Comparison of ENCODE assay signal across 8 cellular contexts in the genomic region with DNA sequence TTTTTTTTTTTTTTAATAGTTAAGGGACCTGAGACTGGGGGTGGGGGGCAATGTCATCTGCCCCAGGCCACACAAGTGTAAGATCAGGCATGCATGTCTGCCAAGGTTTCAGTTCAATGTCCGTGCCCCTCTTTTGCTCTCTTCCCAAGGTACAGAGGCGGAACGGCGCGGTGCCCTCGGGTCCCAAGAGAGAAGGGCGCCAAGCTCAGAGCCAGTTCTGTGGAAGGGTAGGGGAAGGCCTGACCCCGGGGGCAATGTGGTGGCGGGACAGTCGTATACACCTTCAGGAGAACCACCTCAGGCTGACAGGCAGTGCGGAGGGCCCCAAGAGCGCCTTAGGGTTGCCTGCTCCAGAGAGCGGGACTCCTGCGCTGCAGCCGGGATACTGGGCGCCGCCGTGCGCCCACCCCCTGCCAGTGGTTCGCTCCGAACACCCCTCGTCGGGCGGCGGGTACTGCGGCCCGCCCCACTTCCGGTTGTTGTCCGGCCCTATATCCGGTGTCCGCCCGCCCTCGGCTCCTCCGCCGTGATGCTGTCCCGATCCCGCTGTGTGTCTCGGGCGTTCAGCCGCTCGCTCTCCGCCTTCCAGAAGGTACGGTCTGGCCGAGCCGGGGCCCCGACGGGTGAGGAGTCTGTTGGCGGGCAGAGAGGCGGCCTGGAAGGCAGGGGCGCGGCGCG. TPM values are rescaled to one million over a fixed set of nuclear protein-coding genes. Genes with fewer than 3 reads are reported as not detected.
A peak's percentile ranks its signal among the peaks of the same experiment; 100 is the strongest.
DNase-seq lines count a peak whose midpoint lies in the region; ATAC-seq and TF ChIP-seq lines count a peak whose summit lies in the region.

DLST (plus strand) TSS at position 492 of the 678 bp plus-strand sequence; CDS start at position 530, 38 bp downstream.

- TF ChIP-seq CTCF in GM10266 (IDR thresholded peaks at IDR 0.05; ENCODE audit: control insufficient read depth, insufficient read depth, low read depth, missing control alignments) = no peak
- no peak for TF ChIP-seq CTCF in glutamatergic neuron (IDR thresholded peaks at IDR 0.05; ENCODE audit: partially characterized antibody, unreplicated experiment)
- no peak for TF ChIP-seq CTCF in osteocyte (IDR thresholded peaks at IDR 0.05)

- WGBS in thymus = under 1% methylated on average over 53 of the region's 53 CpGs

- peaks cover 21% of the 10 kb centered on the region for H3K4me1 ChIP-seq in thymus (ENCODE audit: control insufficient read depth, insufficient read depth, low read length)

- H3K27me3 Mint-ChIP-seq in activated naive CD8-positive, alpha-beta T cell = no peaks in the 10 kb centered on the region
- H3K27me3 Mint-ChIP-seq in glutamatergic neuron (ENCODE audit: unreplicated experiment) (peaks cover 4% of the 10 kb centered on the region), osteocyte (ENCODE audit: unreplicated experiment) (no peaks in the 10 kb centered on the region)

- H3K36me3 Mint-ChIP-seq in activated naive CD8-positive, alpha-beta T cell = no peaks in the 10 kb centered on the region
- H3K36me3 Mint-ChIP-seq in glutamatergic neuron (ENCODE audit: unreplicated experiment) = no peaks in the 10 kb centered on the region
- peaks cover 11% of the 10 kb centered on the region for H3K36me3 Mint-ChIP-seq in osteocyte (ENCODE audit: unreplicated experiment)

- H3K9me3 Mint-ChIP-seq in activated naive CD8-positive, alpha-beta T cell (ENCODE audit: low read depth) = no peaks in the 10 kb centered on the region
- H3K9me3 Mint-ChIP-seq in glutamatergic neuron (ENCODE audit: unreplicated experiment) (peaks cover 3% of the 10 kb centered on the region), osteocyte (ENCODE audit: unreplicated experiment) (no peaks in the 10 kb centered on the region)

- peaks cover 13% of the 10 kb centered on the region for H3K36me3 ChIP-seq in thymus (ENCODE audit: control insufficient read depth, insufficient read depth)

- peak; percentile 95 for ATAC-seq in HG02610 (IDR thresholded peaks at IDR 0.05; ENCODE audit: unreplicated experiment)

- peak within 1 kb of the TSS; percentile 100 for H3K4me3 Mint-ChIP-seq in activated naive CD8-positive, alpha-beta T cell
- H3K4me3 Mint-ChIP-seq in glutamatergic neuron (ENCODE audit: unreplicated experiment) = peak within 1 kb of the TSS; percentile 100
- H3K4me3 Mint-ChIP-seq in osteocyte (ENCODE audit: unreplicated experiment) = peak within 1 kb of the TSS; percentile 98

- H3K27ac Mint-ChIP-seq in activated naive CD8-positive, alpha-beta T cell = peak within 1 kb of the TSS; percentile 99
- peak within 1 kb of the TSS; percentile 97 for H3K27ac Mint-ChIP-seq in glutamatergic neuron (ENCODE audit: unreplicated experiment)
- H3K27ac Mint-ChIP-seq in osteocyte (ENCODE audit: unreplicated experiment) = peak within 1 kb of the TSS; percentile 94

- DNase-seq in GM10266 (ENCODE audit: extremely low spot score) (peak; percentile 97), NCI-H1092 treated with DMSO at 0.1 percent for 48 hours (lab: John Stamatoyannopoulos, UW) (peak; percentile 82), SKM-1 treated with dmso at 0.1 percent for 144 hours (lab: John Stamatoyannopoulos, UW; ENCODE audit: unreplicated experiment) (peak; percentile 30), glutamatergic neuron (peak; percentile 94), osteocyte (ENCODE audit: extremely low spot score, unreplicated experiment) (peak; percentile 96)

- H3K27me3 ChIP-seq in thymus (ENCODE audit: control insufficient read depth, insufficient read depth) = no peaks in the 10 kb centered on the region

- H3K27ac ChIP-seq in thymus (ENCODE audit: low read depth) = peak within 1 kb of the TSS; percentile 98

- H3K4me3 ChIP-seq in thymus (ENCODE audit: low read length) = peak within 1 kb of the TSS; percentile 100

- no peaks in the 10 kb centered on the region for H3K9me3 ChIP-seq in thymus (ENCODE audit: control insufficient read depth)

- H3K4me1 Mint-ChIP-seq in activated naive CD8-positive, alpha-beta T cell (ENCODE audit: low read depth) = peaks cover 66% of the 10 kb centered on the region
- peaks cover 26% of the 10 kb centered on the region for H3K4me1 Mint-ChIP-seq in glutamatergic neuron (ENCODE audit: low read depth, unreplicated experiment)
- H3K4me1 Mint-ChIP-seq in osteocyte (ENCODE audit: unreplicated experiment) = peaks cover 47% of the 10 kb centered on the region

RNA-seq across cellular contexts. Expression of gene DLST, which starts in this region (rescaled TPM):
- total RNA-seq in glutamatergic neuron (ENCODE audit: unreplicated experiment) (114 TPM), osteocyte (101 and 107 TPM in 2 replicates)
- 49.4 TPM for polyA plus RNA-seq in thymus

Comparison
In these comparisons a context has a peak if more than half of its experiments do, and no peak if none do; other contexts are left out.
1. Peak in every context shown above with its lines: DNase-seq, ATAC-seq, H3K4me3 ChIP-seq and H3K27ac ChIP-seq.
2. DNase-seq: peak in every context shown above with its lines; median percentile 97 in GM10266; 96 in osteocyte; 94 in glutamatergic neuron; 82 in NCI-H1092 treated with DMSO at 0.1 percent for 48 hours; 30 in SKM-1 treated with dmso at 0.1 percent for 144 hours.